9 cellular contexts compared by ENCODE assay signal in the genomic region with DNA sequence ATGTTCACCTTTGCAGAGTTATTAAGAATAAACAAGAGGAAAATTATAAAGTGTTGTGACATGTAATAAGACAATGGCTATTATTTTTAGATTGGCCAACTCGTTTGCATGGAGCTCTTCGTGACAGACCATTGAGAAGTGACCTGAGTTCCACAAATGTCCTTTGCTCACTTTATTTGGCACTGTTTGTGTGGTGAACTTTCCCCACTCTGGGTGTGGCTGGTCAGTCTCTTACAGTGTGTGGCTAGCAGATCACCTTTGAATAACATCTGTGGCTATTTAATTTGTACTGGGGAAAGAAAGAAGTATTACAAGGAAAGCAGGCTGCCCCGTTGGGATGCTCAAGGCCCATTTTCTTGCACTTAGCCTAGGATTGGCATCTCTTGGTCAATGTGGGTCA.
"Had no signal": no experiment of that assay in that cellular context is flagged by ENCODE, and none has a peak within 500 bp of the region (broad histone marks: within the 10 kb centered on the region; RNA-seq: fewer than 3 reads in every experiment).

No MANE protein-coding gene starts in this region.

- H3K36me3 ChIP-seq: HAP-1 had no signal

- H3K9me3 ChIP-seq: HAP-1 had no signal

- H3K4me1 ChIP-seq: HAP-1 had no signal

- H3K4me3 ChIP-seq: GM23248, GM23338, HAP-1 had no signal

- DNase-seq: GOT3, H7, H9, HCEC 1CT, HFFc6 had no signal

- ATAC-seq: GM23338, HCT116 had no signal

- H3K4me3 Mint-ChIP-seq: GM23338, H9, HFFc6 had no signal

- H3K27ac Mint-ChIP-seq: GM23338, H9, HFFc6 had no signal

- H3K9me3 Mint-ChIP-seq: GM23338, H9, HFFc6 had no signal

- H3K27ac ChIP-seq: GM23248 had no signal
